1 cellular context compared by ENCODE assay signal in genomic region chr17:78086740-78087139, GRCh38.
TF ChIP-seq lines count a peak whose summit lies in the region.

No MANE protein-coding gene starts in this region.

TF ChIP-seq in K562, 482 proteins besides CTCF, POLR2A, EP300 and RAD21:
- TF ChIP-seq ZNF444 (CRISPR knock-in tag; IDR thresholded peaks at IDR 0.05) (no peak), CBFA2T3 (IDR thresholded peaks at IDR 0.05) (peak; percentile 22; the same call in 1 of the 2 replicates), TAF7 (tag; IDR thresholded peaks at IDR 0.05) (no peak), SNAPC5 (CRISPR knock-in tag; IDR thresholded peaks at IDR 0.05) (no peak), MEF2D (tag; conservative IDR thresholded peaks at IDR 0.05; ENCODE audit: low read depth) (no peak), ZBTB40 (IDR thresholded peaks at IDR 0.05) (no peak), ZBTB40 (CRISPR knock-in tag; IDR thresholded peaks at IDR 0.05) (no peak), SMARCA5 (IDR thresholded peaks at IDR 0.05) (no peak)
